ENCODE assay signal across 8 cellular contexts in the genomic region with DNA sequence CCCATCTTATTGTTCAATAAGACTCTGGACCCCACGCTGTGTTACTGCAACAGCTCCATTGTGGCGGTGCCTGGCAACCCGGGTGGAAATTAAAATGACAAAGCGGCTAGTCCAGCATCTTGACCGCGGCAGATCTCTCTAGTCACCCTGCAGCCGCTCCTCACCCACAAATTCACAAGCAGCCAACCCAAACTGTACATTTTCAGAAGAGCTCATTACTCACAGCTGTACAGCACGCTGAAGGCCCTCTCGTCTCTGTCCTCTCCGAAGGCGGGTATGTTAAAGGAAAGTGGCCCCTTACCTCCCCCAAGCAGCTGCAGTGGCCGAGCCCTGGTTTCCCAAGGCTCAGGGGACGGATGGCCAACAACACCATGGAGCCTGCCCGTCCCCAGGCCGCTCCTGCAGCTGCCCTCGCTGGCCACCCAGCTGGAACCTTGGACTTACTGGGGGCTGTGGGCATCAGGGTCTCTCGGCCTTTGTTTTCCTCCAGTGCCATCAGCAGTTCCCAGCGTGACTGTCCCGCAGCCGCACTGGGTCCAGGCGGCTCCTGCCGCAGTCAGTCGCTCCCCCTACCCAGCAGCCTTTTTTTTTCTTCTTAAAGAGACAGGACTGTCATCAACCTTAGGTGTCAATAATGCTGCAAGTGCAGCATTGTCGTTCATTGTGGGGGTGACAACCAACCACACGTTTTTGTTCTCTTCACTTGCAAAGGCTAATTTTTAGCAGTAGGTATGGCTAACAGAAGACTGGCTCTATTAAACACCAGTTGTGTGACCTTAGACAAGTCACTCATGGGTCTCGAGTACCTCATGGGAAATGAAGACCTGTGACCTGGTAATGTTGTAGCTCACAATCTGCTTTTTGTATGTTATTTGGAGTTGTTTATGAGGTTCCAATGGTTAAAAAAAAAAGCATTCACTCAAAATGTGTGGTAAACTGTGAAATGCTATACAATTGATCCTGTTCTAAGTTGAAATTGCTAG. TPM values are rescaled to one million over a fixed set of nuclear protein-coding genes. Genes with fewer than 3 reads are reported as not detected.
A peak's percentile ranks its signal among the peaks of the same experiment; 100 is the strongest.
DNase-seq lines count a peak whose midpoint lies in the region; ATAC-seq and FAIRE-seq lines count a peak whose summit lies in the region.

A gene with protein sequence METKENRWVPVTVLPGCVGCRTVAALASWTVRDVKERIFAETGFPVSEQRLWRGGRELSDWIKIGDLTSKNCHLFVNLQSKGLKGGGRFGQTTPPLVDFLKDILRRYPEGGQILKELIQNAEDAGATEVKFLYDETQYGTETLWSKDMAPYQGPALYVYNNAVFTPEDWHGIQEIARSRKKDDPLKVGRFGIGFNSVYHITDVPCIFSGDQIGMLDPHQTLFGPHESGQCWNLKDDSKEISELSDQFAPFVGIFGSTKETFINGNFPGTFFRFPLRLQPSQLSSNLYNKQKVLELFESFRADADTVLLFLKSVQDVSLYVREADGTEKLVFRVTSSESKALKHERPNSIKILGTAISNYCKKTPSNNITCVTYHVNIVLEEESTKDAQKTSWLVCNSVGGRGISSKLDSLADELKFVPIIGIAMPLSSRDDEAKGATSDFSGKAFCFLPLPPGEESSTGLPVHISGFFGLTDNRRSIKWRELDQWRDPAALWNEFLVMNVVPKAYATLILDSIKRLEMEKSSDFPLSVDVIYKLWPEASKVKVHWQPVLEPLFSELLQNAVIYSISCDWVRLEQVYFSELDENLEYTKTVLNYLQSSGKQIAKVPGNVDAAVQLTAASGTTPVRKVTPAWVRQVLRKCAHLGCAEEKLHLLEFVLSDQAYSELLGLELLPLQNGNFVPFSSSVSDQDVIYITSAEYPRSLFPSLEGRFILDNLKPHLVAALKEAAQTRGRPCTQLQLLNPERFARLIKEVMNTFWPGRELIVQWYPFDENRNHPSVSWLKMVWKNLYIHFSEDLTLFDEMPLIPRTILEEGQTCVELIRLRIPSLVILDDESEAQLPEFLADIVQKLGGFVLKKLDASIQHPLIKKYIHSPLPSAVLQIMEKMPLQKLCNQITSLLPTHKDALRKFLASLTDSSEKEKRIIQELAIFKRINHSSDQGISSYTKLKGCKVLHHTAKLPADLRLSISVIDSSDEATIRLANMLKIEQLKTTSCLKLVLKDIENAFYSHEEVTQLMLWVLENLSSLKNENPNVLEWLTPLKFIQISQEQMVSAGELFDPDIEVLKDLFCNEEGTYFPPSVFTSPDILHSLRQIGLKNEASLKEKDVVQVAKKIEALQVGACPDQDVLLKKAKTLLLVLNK (N-terminal part only) (minus strand): TSS at position 532 of the 983 bp plus-strand sequence. CDS start 22,463 bp downstream, outside the sequence.

- H3K9me3 ChIP-seq in mucosa of stomach (ENCODE audit: control insufficient read depth, low read length): no peaks in the 10 kb centered on the region

- ATAC-seq in activated naive CD8-positive, alpha-beta T cell treated with anti-CD3 and anti-CD28 coated beads, Interleukin-2, amount 50 U/mL, for 24 hours: no peak

- no peaks in the 10 kb centered on the region for H3K9me3 Mint-ChIP-seq in activated naive CD8-positive, alpha-beta T cell treated with anti-CD3 and anti-CD28 coated beads for 36 hours
- H3K9me3 Mint-ChIP-seq in activated naive CD8-positive, alpha-beta T cell treated with anti-CD3 and anti-CD28 coated beads, Interleukin-2, amount 50 U/mL, for 24 hours: no peaks in the 10 kb centered on the region

- H3K4me3 ChIP-seq in mucosa of stomach (ENCODE audit: low read length): no peak within 1 kb of the TSS

- H3K9ac ChIP-seq in mucosa of stomach (ENCODE audit: low read length): peak within 1 kb of the TSS; percentile 43

- DNase-seq in activated naive CD8-positive, alpha-beta T cell treated with anti-CD3 and anti-CD28 coated beads for 36 hours: no peak
- no peak for DNase-seq in activated naive CD8-positive, alpha-beta T cell treated with anti-CD3 and anti-CD28 coated beads, Interleukin-2, amount 50 U/mL, for 24 hours
- DNase-seq in SK-N-DZ (ENCODE audit: low spot score): peak; percentile 79
- DNase-seq in fibroblast of gingiva (ENCODE audit: low read depth): peak; percentile 52
- DNase-seq in urothelium cell line (ENCODE audit: low spot score): peak; percentile 43
- no peak for DNase-seq in OCI-M2 (lab: John Stamatoyannopoulos, UW; ENCODE audit: unreplicated experiment)
- DNase-seq in central memory CD4-positive, alpha-beta T cell: no peak

- peaks cover 9% of the 10 kb centered on the region for H3K27me3 ChIP-seq in mucosa of stomach (ENCODE audit: control insufficient read depth, insufficient read depth, low read length)

- peak within 1 kb of the TSS; percentile 32 for H3K4me3 Mint-ChIP-seq in activated naive CD8-positive, alpha-beta T cell treated with anti-CD3 and anti-CD28 coated beads for 36 hours
- no peak within 1 kb of the TSS for H3K4me3 Mint-ChIP-seq in activated naive CD8-positive, alpha-beta T cell treated with anti-CD3 and anti-CD28 coated beads, Interleukin-2, amount 50 U/mL, for 24 hours

- no peaks in the 10 kb centered on the region for H3K36me3 ChIP-seq in mucosa of stomach (ENCODE audit: control insufficient read depth, insufficient read depth, low read length)

- FAIRE-seq in urothelium cell line (lab: Jason Lieb, UNC): no peak

- H3K36me3 Mint-ChIP-seq in activated naive CD8-positive, alpha-beta T cell treated with anti-CD3 and anti-CD28 coated beads for 36 hours: no peaks in the 10 kb centered on the region
- H3K36me3 Mint-ChIP-seq in activated naive CD8-positive, alpha-beta T cell treated with anti-CD3 and anti-CD28 coated beads, Interleukin-2, amount 50 U/mL, for 24 hours (ENCODE audit: low read depth): no peaks in the 10 kb centered on the region

- H3K27me3 Mint-ChIP-seq in activated naive CD8-positive, alpha-beta T cell treated with anti-CD3 and anti-CD28 coated beads for 36 hours: peaks cover 48% of the 10 kb centered on the region
- peaks cover 28% of the 10 kb centered on the region for H3K27me3 Mint-ChIP-seq in activated naive CD8-positive, alpha-beta T cell treated with anti-CD3 and anti-CD28 coated beads, Interleukin-2, amount 50 U/mL, for 24 hours

- no peaks in the 10 kb centered on the region for H3K4me1 ChIP-seq in mucosa of stomach (ENCODE audit: control insufficient read depth, insufficient read depth, low read length)

- H3K4me1 Mint-ChIP-seq in activated naive CD8-positive, alpha-beta T cell treated with anti-CD3 and anti-CD28 coated beads for 36 hours: peaks cover 4% of the 10 kb centered on the region
- H3K4me1 Mint-ChIP-seq in activated naive CD8-positive, alpha-beta T cell treated with anti-CD3 and anti-CD28 coated beads, Interleukin-2, amount 50 U/mL, for 24 hours: peaks cover 3% of the 10 kb centered on the region

- H3K27ac Mint-ChIP-seq in activated naive CD8-positive, alpha-beta T cell treated with anti-CD3 and anti-CD28 coated beads for 36 hours: no peak within 1 kb of the TSS
- H3K27ac Mint-ChIP-seq in activated naive CD8-positive, alpha-beta T cell treated with anti-CD3 and anti-CD28 coated beads, Interleukin-2, amount 50 U/mL, for 24 hours: no peak within 1 kb of the TSS

RNA-seq across cellular contexts. Expression of the gene that starts here (rescaled TPM):
- total RNA-seq in activated naive CD8-positive, alpha-beta T cell treated with anti-CD3 and anti-CD28 coated beads for 36 hours: 10 to 100 TPM; 47.5 to 50.6 TPM
- 20.2 and 21.1 TPM in 2 replicates for polyA plus RNA-seq in SK-N-DZ (2014; cell fraction: cytosol; rRNA removed)
- 61.9 and 76.8 TPM in 2 replicates for polyA plus RNA-seq in SK-N-DZ (2014; cell fraction: nucleus; rRNA removed)

Comparison
In these comparisons a context has a peak if more than half of its experiments do, and no peak if none do; other contexts are left out.
1. DNase-seq: peak in SK-N-DZ (single experiment), fibroblast of gingiva (single experiment) and urothelium cell line (single experiment); none in activated naive CD8-positive, alpha-beta T cell treated with anti-CD3 and anti-CD28 coated beads for 36 hours (single experiment), activated naive CD8-positive, alpha-beta T cell treated with anti-CD3 and anti-CD28 coated beads, Interleukin-2, amount 50 U/mL, for 24 hours (single experiment), OCI-M2 (single experiment) and central memory CD4-positive, alpha-beta T cell (single experiment).